8 cellular contexts compared by ENCODE assay signal in genomic region chr7:30348083-30348560, GRCh38.
DNase-seq lines count a peak whose midpoint lies in the region; ATAC-seq, FAIRE-seq and TF ChIP-seq lines count a peak whose summit lies in the region.

No MANE protein-coding gene starts in this region.

- TF ChIP-seq POLR2A in erythroblast (IDR thresholded peaks at IDR 0.05; ENCODE audit: low read length) = no peak

- intact Hi-C loops in activated CD4-positive, alpha-beta T cell treated with anti-CD3 and anti-CD28 coated beads for 36 hours (cut with DNase I, micrococcal nuclease) = loop anchor here (1.0 to 5.0 kb wide), 5 partner anchors 17 to 321 kb away; partner anchors contain the start of genes ZNRF2 (in 2 of the 2), FKBP14 (in 1 of the 2) and PLEKHA8 (in 1 of the 2)

- peak overlapping the region; percentile 88 for H3K27ac Mint-ChIP-seq in activated CD4-positive, alpha-beta T cell treated with anti-CD3 and anti-CD28 coated beads for 36 hours

- peak overlapping the region; percentile 72 for H3K27ac ChIP-seq in GM23248

- H3F3A ChIP-seq in GM23248 (ENCODE audit: insufficient read depth) = peaks cover 17% of the 10 kb centered on the region

- H3K9me3 ChIP-seq in GM23248 (ENCODE audit: low read depth) = no peaks in the 10 kb centered on the region

- H3K4me1 ChIP-seq in GM23248 (ENCODE audit: insufficient read depth) = peaks cover 19% of the 10 kb centered on the region

- H3K4me2 ChIP-seq in GM23248 (ENCODE audit: unreplicated experiment) = peak overlapping the region; percentile 74

- H3K9ac ChIP-seq in GM23248 = peak overlapping the region; percentile 41

- in situ Hi-C loops in GM23248 (cut with MboI) = no loop called here

- H4K20me1 ChIP-seq in GM23248 (ENCODE audit: insufficient read depth) = no peaks in the 10 kb centered on the region

- no peaks in the 10 kb centered on the region for H3K27me3 Mint-ChIP-seq in activated CD4-positive, alpha-beta T cell treated with anti-CD3 and anti-CD28 coated beads for 36 hours

- ATAC-seq in activated CD4-positive, alpha-beta T cell treated with anti-CD3 and anti-CD28 coated beads for 36 hours = peak; percentile 91

- H3K4me3 ChIP-seq in GM23248 = peak overlapping the region; percentile 53

- FAIRE-seq in frontal cortex (lab: Jason Lieb, UNC) = no peak

- POLR2A ChIA-PET in GM10248 (lab: Yijun Ruan, JAX) = interaction anchor here (0.5 kb wide), 1 partner anchor 118 kb away, joined by 3 read pairs; no protein-coding TSS in a partner anchor
- POLR2A ChIA-PET in activated CD4-positive, alpha-beta T cell treated with anti-CD3 and anti-CD28 coated beads for 36 hours (lab: Charles Lee) = interaction anchor here (1.2 kb wide), 1 partner anchor 18 kb away, joined by 3 read pairs; no protein-coding TSS in a partner anchor

- H3K36me3 Mint-ChIP-seq in activated CD4-positive, alpha-beta T cell treated with anti-CD3 and anti-CD28 coated beads for 36 hours (ENCODE audit: low read depth) = no peaks in the 10 kb centered on the region

- no peaks in the 10 kb centered on the region for H3K9me2 ChIP-seq in GM23248 (ENCODE audit: insufficient read depth)

- WGBS in GM23248 (ENCODE audit: low coverage in 1 of 2, low lambda C conversion rate in 2 of 2, missing lambda C conversion rate in 2 of 2), 2 experiments = 4 to 5% methylated on average over 2 of the region's 2 CpGs

- H3K4me1 Mint-ChIP-seq in activated CD4-positive, alpha-beta T cell treated with anti-CD3 and anti-CD28 coated beads for 36 hours = peaks cover 54% of the 10 kb centered on the region

- no peaks in the 10 kb centered on the region for H3K27me3 ChIP-seq in GM23248 (replicated peaks; ENCODE audit: insufficient read depth)

- TF ChIP-seq CTCF in GM10248 (IDR thresholded peaks at IDR 0.05; ENCODE audit: control extremely low read depth, extremely low read depth, low read depth, missing control alignments) = no peak

- CTCF ChIA-PET in GM10248 (lab: Yijun Ruan, JAX) = interaction anchor here (1.3 to 7.2 kb wide), 6 partner anchors 13 to 113 kb away, joined by 3 to 52 read pairs (median 10); partner anchors contain the start of gene ZNRF2
- CTCF ChIA-PET in activated CD4-positive, alpha-beta T cell treated with anti-CD3 and anti-CD28 coated beads for 36 hours (lab: Charles Lee) = interaction anchor here (1.1 to 1.6 kb wide), 3 partner anchors 25 to 184 kb away, joined by 3 to 4 read pairs (median 4); no protein-coding TSS in a partner anchor

- H3K4me3 Mint-ChIP-seq in activated CD4-positive, alpha-beta T cell treated with anti-CD3 and anti-CD28 coated beads for 36 hours = peak overlapping the region; percentile 69

- DNase-seq in GM10248 (ENCODE audit: extremely low spot score) (peak; percentile 48), GM23248 (peak; percentile 95), KG1 (lab: John Stamatoyannopoulos, UW) (peak; percentile 67), erythroblast (lab: John Stamatoyannopoulos, UW) (peak; percentile 68 to 71), smooth muscle cell of the brain vasculature (ENCODE audit: low read depth, low spot score) (peak; percentile 51), putamen (ENCODE audit: low spot score) (no peak), frontal cortex (ENCODE audit: low spot score in 2 of 2) (no peak)
- DNase-seq in activated CD4-positive, alpha-beta T cell treated with anti-CD3 and anti-CD28 coated beads for 36 hours = peak; percentile 59

- peaks cover 26% of the 10 kb centered on the region; the same call in 1 of the 2 replicates for H3K79me2 ChIP-seq in GM23248 (ENCODE audit: insufficient read depth)

- no peaks in the 10 kb centered on the region for H3K9me3 Mint-ChIP-seq in activated CD4-positive, alpha-beta T cell treated with anti-CD3 and anti-CD28 coated beads for 36 hours (ENCODE audit: low read depth)

- H3K36me3 ChIP-seq in GM23248 (ENCODE audit: low read depth) = no peaks in the 10 kb centered on the region

- peak overlapping the region; percentile 64 for H2AFZ ChIP-seq in GM23248

Comparison
In these comparisons a context has a peak if more than half of its experiments do, and no peak if none do; other contexts are left out.
1. DNase-seq: peak in GM10248 (single experiment), GM23248 (single experiment), KG1 (single experiment), activated CD4-positive, alpha-beta T cell treated with anti-CD3 and anti-CD28 coated beads for 36 hours (single experiment), erythroblast (2 of 2) and smooth muscle cell of the brain vasculature (single experiment); none in putamen (single experiment) and frontal cortex (0 of 2).